ENCODE assay signal across 1 cellular context in genomic region chr19:13116282-13117175, GRCh38.
A peak's percentile ranks its signal among the peaks of the same experiment; 100 is the strongest.
TF ChIP-seq lines count a peak whose summit lies in the region.

TRMT1 (minus strand) TSS chr19:13116740; CDS start chr19:13116399, 341 bp downstream.

TF ChIP-seq in K562, 482 proteins besides CTCF, POLR2A, EP300 and RAD21 (continued from another document and continues in another):
- TF ChIP-seq, protein P1, sequence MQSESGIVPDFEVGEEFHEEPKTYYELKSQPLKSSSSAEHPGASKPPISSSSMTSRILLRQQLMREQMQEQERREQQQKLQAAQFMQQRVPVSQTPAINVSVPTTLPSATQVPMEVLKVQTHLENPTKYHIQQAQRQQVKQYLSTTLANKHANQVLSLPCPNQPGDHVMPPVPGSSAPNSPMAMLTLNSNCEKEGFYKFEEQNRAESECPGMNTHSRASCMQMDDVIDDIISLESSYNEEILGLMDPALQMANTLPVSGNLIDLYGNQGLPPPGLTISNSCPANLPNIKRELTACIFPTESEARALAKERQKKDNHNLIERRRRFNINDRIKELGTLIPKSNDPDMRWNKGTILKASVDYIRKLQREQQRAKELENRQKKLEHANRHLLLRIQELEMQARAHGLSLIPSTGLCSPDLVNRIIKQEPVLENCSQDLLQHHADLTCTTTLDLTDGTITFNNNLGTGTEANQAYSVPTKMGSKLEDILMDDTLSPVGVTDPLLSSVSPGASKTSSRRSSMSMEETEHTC (IDR thresholded peaks at IDR 0.05): peak; percentile 30; the same call in 1 of the 2 replicates
- TF ChIP-seq MIER1 (IDR thresholded peaks at IDR 0.05; ENCODE audit: low read depth): no peak
- TF ChIP-seq NFE2 (IDR thresholded peaks at IDR 0.05; ENCODE audit: low read depth): peak; percentile 40; the same call in 1 of the 2 replicates
- peak; percentile 77; the same call in 1 of the 2 replicates for TF ChIP-seq CREM (IDR thresholded peaks at IDR 0.05; ENCODE audit: low read depth)
- peak; percentile 100 for TF ChIP-seq C11orf30 (IDR thresholded peaks at IDR 0.05; ENCODE audit: low read depth)
- peak; percentile 93 for TF ChIP-seq EP400 (IDR thresholded peaks at IDR 0.05)
- no peak for TF ChIP-seq CLOCK (CRISPR knock-in tag; IDR thresholded peaks at IDR 0.05; ENCODE audit: borderline replicate concordance)
- peak; percentile 99 for TF ChIP-seq MXI1 (IDR thresholded peaks at IDR 0.05; ENCODE audit: low read depth, low read length)
- no peak; the same call in 1 of the 2 replicates for TF ChIP-seq ZKSCAN1 (IDR thresholded peaks at IDR 0.05; ENCODE audit: low read depth, low read length)
- TF ChIP-seq SMARCB1 (IDR thresholded peaks at IDR 0.05; ENCODE audit: insufficient read length, low read depth): no peak
- peak; percentile 96 for TF ChIP-seq SMARCA5 (IDR thresholded peaks at IDR 0.05)
- peak; percentile 96 for TF ChIP-seq TOE1 (IDR thresholded peaks at IDR 0.05; ENCODE audit: borderline replicate concordance)
- no peak for TF ChIP-seq TOE1 (CRISPR knock-in tag; IDR thresholded peaks at IDR 0.05; ENCODE audit: borderline replicate concordance, low read depth)
- 0 out of 2 replicates have a peak, but pooled peaks have one; percentile 9 for TF ChIP-seq TCF3 (CRISPR knock-in tag; IDR thresholded peaks at IDR 0.05)
- TF ChIP-seq HINFP (tag; conservative IDR thresholded peaks at IDR 0.05; ENCODE audit: low read depth): no peak
- TF ChIP-seq CHD1 (IDR thresholded peaks at IDR 0.05; ENCODE audit: low read length): no peak
- TF ChIP-seq FOXK1 (CRISPR knock-in tag; IDR thresholded peaks at IDR 0.05; ENCODE audit: borderline replicate concordance): peak; percentile 58; the same call in 1 of the 2 replicates
- peak; percentile 82 for TF ChIP-seq MEIS2 (IDR thresholded peaks at IDR 0.05; ENCODE audit: partially characterized antibody)
- peak; percentile 99 to 100 for TF ChIP-seq HDAC1 (IDR thresholded peaks at IDR 0.05)
- TF ChIP-seq CBX1 (IDR thresholded peaks at IDR 0.05; ENCODE audit: low read depth): peak; percentile 63; the same call in 1 of the 2 replicates
- TF ChIP-seq IFI16 (CRISPR knock-in tag; IDR thresholded peaks at IDR 0.05): no peak
- peak; percentile 63 for TF ChIP-seq FOSL1 (tag; conservative IDR thresholded peaks at IDR 0.05)
- TF ChIP-seq KHSRP (IDR thresholded peaks at IDR 0.05): no peak
- TF ChIP-seq MYC (IDR thresholded peaks at IDR 0.05; ENCODE audit: low read depth, low read length): peak; percentile 94
- TF ChIP-seq MYC (CRISPR knock-in tag; IDR thresholded peaks at IDR 0.05; ENCODE audit: borderline replicate concordance, low read depth): no peak
- TF ChIP-seq CBFA2T2 (conservative IDR thresholded peaks at IDR 0.05): peak; percentile 56
- no peak for TF ChIP-seq TEAD1 (CRISPR knock-in tag; IDR thresholded peaks at IDR 0.05)
- 0 out of 2 replicates have a peak, but pooled peaks have one; percentile 61 for TF ChIP-seq TARDBP (IDR thresholded peaks at IDR 0.05)
- peak; percentile 100 for TF ChIP-seq SIN3A (IDR thresholded peaks at IDR 0.05; ENCODE audit: borderline replicate concordance in 2 of 2, control insufficient read depth in 1 of 2, low read depth in 2 of 2, low read length in 2 of 2)
- TF ChIP-seq RBM25 (IDR thresholded peaks at IDR 0.05; ENCODE audit: low read depth, low read length, severe bottlenecking): peak; percentile 98
- peak; percentile 50; the same call in 1 of the 2 replicates for TF ChIP-seq NFATC3 (IDR thresholded peaks at IDR 0.05)
- peak; percentile 76 for TF ChIP-seq POLR2G (IDR thresholded peaks at IDR 0.05; ENCODE audit: low read depth, low read length)
- TF ChIP-seq ZBTB43 (CRISPR knock-in tag; IDR thresholded peaks at IDR 0.05): 0 out of 2 replicates have a peak, but pooled peaks have one; percentile 34
- peak; percentile 21; the same call in 1 of the 2 replicates for TF ChIP-seq NFIC (IDR thresholded peaks at IDR 0.05)
- TF ChIP-seq, protein P2, sequence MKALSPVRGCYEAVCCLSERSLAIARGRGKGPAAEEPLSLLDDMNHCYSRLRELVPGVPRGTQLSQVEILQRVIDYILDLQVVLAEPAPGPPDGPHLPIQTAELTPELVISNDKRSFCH (CRISPR knock-in tag; IDR thresholded peaks at IDR 0.05): no peak
- TF ChIP-seq, protein P2 (tag; IDR thresholded peaks at IDR 0.05): peak; percentile 23; the same call in 1 of the 2 replicates
- TF ChIP-seq MNT (conservative IDR thresholded peaks at IDR 0.05): peak; percentile 88 to 97
- TF ChIP-seq NCOA6 (IDR thresholded peaks at IDR 0.05): no peak
- TF ChIP-seq NR2C2 (CRISPR knock-in tag; IDR thresholded peaks at IDR 0.05): no peak
- peak; percentile 55; the same call in 1 of the 2 replicates for TF ChIP-seq NR2C2 (tag; IDR thresholded peaks at IDR 0.05)
- no peak for TF ChIP-seq RBM15 (IDR thresholded peaks at IDR 0.05; ENCODE audit: insufficient read depth, low read length)
- TF ChIP-seq CXXC5 (CRISPR knock-in tag; IDR thresholded peaks at IDR 0.05): peak; percentile 69
- peak; percentile 50 for TF ChIP-seq PKNOX1 (IDR thresholded peaks at IDR 0.05)
- TF ChIP-seq JUND (IDR thresholded peaks at IDR 0.05; ENCODE audit: borderline replicate concordance, low read depth, low read length): peak; percentile 48; the same call in 1 of the 2 replicates
- TF ChIP-seq JUND (tag; IDR thresholded peaks at IDR 0.05; ENCODE audit: borderline replicate concordance, low read depth, low read length): peak; percentile 72; the same call in 2 of the 3 replicates
- no peak for TF ChIP-seq SAFB (IDR thresholded peaks at IDR 0.05; ENCODE audit: borderline replicate concordance, low read depth, low read length)
- TF ChIP-seq BCOR (IDR thresholded peaks at IDR 0.05): peak; percentile 99
- TF ChIP-seq ZNF507 (tag; conservative IDR thresholded peaks at IDR 0.05): no peak
- TF ChIP-seq NR2C1 (IDR thresholded peaks at IDR 0.05): 0 out of 2 replicates have a peak, but pooled peaks have one; percentile 34
- TF ChIP-seq NR2C1 (tag; IDR thresholded peaks at IDR 0.05): no peak
- TF ChIP-seq GABPA (tag; conservative IDR thresholded peaks at IDR 0.05; ENCODE audit: low read depth): peak; percentile 49
- TF ChIP-seq ZNF436 (CRISPR knock-in tag; IDR thresholded peaks at IDR 0.05): peak; percentile 20; the same call in 1 of the 2 replicates
- peak; percentile 44; the same call in 1 of the 2 replicates for TF ChIP-seq ZNF143 (CRISPR knock-in tag; IDR thresholded peaks at IDR 0.05)
- TF ChIP-seq, protein P3, sequence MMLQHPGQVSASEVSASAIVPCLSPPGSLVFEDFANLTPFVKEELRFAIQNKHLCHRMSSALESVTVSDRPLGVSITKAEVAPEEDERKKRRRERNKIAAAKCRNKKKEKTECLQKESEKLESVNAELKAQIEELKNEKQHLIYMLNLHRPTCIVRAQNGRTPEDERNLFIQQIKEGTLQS (IDR thresholded peaks at IDR 0.05): peak; percentile 59; the same call in 1 of the 2 replicates
- TF ChIP-seq, protein P3 (CRISPR knock-in tag; conservative IDR thresholded peaks at IDR 0.05): no peak
- peak; percentile 88 for TF ChIP-seq ETV5 (CRISPR knock-in tag; IDR thresholded peaks at IDR 0.05; ENCODE audit: low read depth)
- peak; percentile 83 for TF ChIP-seq GABPB1 (CRISPR knock-in tag; IDR thresholded peaks at IDR 0.05)
- peak; percentile 43; the same call in 1 of the 2 replicates for TF ChIP-seq GTF2F1 (IDR thresholded peaks at IDR 0.05; ENCODE audit: low read depth, low read length)
- TF ChIP-seq, protein P4, sequence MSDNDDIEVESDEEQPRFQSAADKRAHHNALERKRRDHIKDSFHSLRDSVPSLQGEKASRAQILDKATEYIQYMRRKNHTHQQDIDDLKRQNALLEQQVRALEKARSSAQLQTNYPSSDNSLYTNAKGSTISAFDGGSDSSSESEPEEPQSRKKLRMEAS (CRISPR knock-in tag; IDR thresholded peaks at IDR 0.05): peak; percentile 99
- TF ChIP-seq PCBP1 (IDR thresholded peaks at IDR 0.05; ENCODE audit: low read depth, low read length, poor library complexity, severe bottlenecking): no peak
- TF ChIP-seq CBX5 (IDR thresholded peaks at IDR 0.05; ENCODE audit: borderline replicate concordance, low read depth): 0 out of 2 replicates have a peak, but pooled peaks have one; percentile 8
